ENCODE assay signal across 20 cellular contexts in the genomic region with DNA sequence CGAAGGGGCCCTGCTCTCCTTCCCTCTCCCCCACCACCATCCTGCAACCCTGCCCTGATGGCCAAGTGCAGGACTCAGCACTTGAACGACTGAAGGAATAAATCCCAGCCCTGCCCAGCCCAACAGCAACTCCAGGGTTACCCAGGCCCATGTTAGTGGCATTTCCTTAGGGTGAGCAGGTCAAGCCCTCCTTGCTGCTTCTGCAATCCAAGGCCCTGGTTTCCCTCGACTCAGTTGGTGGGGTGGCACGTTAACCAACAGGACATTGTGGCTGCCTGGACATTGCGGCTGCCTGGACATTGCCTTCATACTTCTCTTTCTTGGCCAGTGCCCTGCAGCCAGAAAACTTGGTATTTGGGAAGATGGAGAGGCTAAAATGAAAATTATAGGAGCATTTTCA.
"Had no signal": no experiment of that assay in that cellular context is flagged by ENCODE, and none has a peak within 500 bp of the region (broad histone marks: within the 10 kb centered on the region; RNA-seq: fewer than 3 reads in every experiment).

No MANE protein-coding gene starts in this region.

- H3K4me1 Mint-ChIP-seq: immature natural killer cell, memory B cell had no signal

- H3K36me3 Mint-ChIP-seq: immature natural killer cell, memory B cell had no signal

- ATAC-seq: foreskin keratinocyte, gastroesophageal sphincter, heart left ventricle, left cardiac atrium, left lung, left ventricle myocardium superior, lower lobe of right lung had no signal

- H3K4me3 Mint-ChIP-seq: dendritic cell treated with granulocyte-macrophage colony-stimulating factor and Interleukin-4, amounts not matched to agents 40 ng/mL and 50 ng/mL, for 4 days; immature natural killer cell; memory B cell had no signal

- DNase-seq: colonic mucosa; cortex of kidney; effector CD4-positive, alpha-beta T cell; effector memory CD4-positive, alpha-beta T cell; foreskin keratinocyte; heart left ventricle; immature natural killer cell; islet precursor cell; left cardiac atrium; left lung; left ventricle myocardium superior; lower lobe of right lung; mesendoderm had no signal

- H3K27ac Mint-ChIP-seq: dendritic cell treated with granulocyte-macrophage colony-stimulating factor and Interleukin-4, amounts not matched to agents 40 ng/mL and 50 ng/mL, for 4 days; immature natural killer cell; memory B cell had no signal

- H3K4me1 ChIP-seq: colonic mucosa, esophagus muscularis mucosa, foreskin keratinocyte, gastroesophageal sphincter, heart left ventricle, left lung, lower lobe of right lung had no signal

- H3K36me3 ChIP-seq: colonic mucosa, esophagus muscularis mucosa, gastroesophageal sphincter, heart left ventricle, left lung, lower lobe of right lung had no signal

- H3K27me3 ChIP-seq: colonic mucosa had no signal

- H3K9me3 Mint-ChIP-seq: dendritic cell treated with granulocyte-macrophage colony-stimulating factor and Interleukin-4, amounts not matched to agents 40 ng/mL and 50 ng/mL, for 4 days; immature natural killer cell had no signal

- FAIRE-seq: endothelial cell of umbilical vein, frontal cortex had no signal

- H3K27ac ChIP-seq: colonic mucosa, esophagus muscularis mucosa, foreskin keratinocyte, gastroesophageal sphincter, heart left ventricle, hepatocyte, left lung, lower lobe of right lung had no signal

- H3K4me3 ChIP-seq: colonic mucosa, esophagus muscularis mucosa, gastroesophageal sphincter, heart left ventricle, hepatocyte, left lung, lower lobe of right lung had no signal

- H3K9me3 ChIP-seq: colonic mucosa, left lung, lower lobe of right lung had no signal
